Comparison of ENCODE assay signal across 7 cellular contexts in the genomic region with DNA sequence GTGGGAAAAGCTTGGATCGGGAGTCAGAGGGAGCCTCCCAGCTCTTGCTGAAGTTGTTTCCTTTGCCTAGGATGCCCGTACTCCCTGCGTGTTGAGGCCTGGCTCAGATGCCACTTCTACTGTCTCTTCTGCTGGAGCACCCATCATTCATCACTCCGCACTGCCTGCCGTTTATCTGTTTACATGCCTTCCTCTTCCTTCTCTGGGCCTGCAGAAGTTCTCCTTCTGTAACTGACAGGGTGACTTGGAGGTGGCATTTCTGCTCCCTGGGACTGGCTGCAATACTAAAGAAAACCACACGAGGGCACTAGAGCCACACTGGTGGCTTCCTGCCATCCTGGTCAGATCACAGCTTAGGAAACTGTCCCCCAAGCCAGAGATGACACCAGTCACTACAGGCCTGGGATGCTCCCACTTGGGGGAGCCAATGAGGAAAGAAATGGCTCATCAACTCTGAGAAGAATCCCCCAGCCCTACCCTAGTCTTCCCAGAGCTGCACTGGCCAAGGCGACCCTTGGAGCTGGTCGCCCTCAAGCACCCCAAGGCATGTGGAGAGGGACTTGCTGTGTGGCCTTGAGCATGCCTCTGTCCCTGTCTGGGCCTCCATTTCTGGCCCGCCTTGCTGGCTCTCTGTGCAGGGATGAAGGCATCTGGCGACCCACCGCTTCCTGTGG.
DNase-seq lines count a peak whose midpoint lies in the region; ATAC-seq and TF ChIP-seq lines count a peak whose summit lies in the region.

No MANE protein-coding gene starts in this region.

- TF ChIP-seq CTCF in GM13977 (IDR thresholded peaks at IDR 0.05; ENCODE audit: extremely low read depth, insufficient read depth, missing control alignments) (peak; percentile 91), WI38 (IDR thresholded peaks at IDR 0.05; ENCODE audit: low read depth, low read length) (peak; percentile 94)

- H3K27ac ChIP-seq in caudate nucleus (ENCODE audit: low read depth, low read length): no peak overlapping the region

- in situ Hi-C loops in GM13977 (cut with MboI; ENCODE audit: low pct_unique_long_range_greater_than_20kb, low sequenced_read_pairs, unreplicated experiment): loop anchor here (10.0 kb wide), 1 partner anchor 451 kb away; no protein-coding TSS in a partner anchor

- peak; percentile 73 for ATAC-seq in HG03045 (IDR thresholded peaks at IDR 0.05; ENCODE audit: unreplicated experiment)

- no peak overlapping the region for H3K4me3 ChIP-seq in WI38 (ENCODE audit: low read depth, low read length)

- DNase-seq in GM13977 (ENCODE audit: low spot score) (peak; percentile 85), NCI-H2171 treated with DMSO at 0.1 percent for 48 hours (lab: John Stamatoyannopoulos, UW) (peak; percentile 72), caudate nucleus (lab: John Stamatoyannopoulos, UW) (peak in 59 of 61 donors; percentile 44 to 95 (median 81)), kidney tubule cell (ENCODE audit: low spot score) (peak; percentile 82)
- peak; percentile 85 for DNase-seq in stimulated activated CD4-positive, alpha-beta T cell treated with anti-CD3 and anti-CD28 coated beads, Interleukin-2, amount 100 ng/mL, for 48 hours
